18 cellular contexts compared by ENCODE assay signal in genomic region chr18:26863921-26864497, GRCh38. TPM values are rescaled to one million over a fixed set of nuclear protein-coding genes. Genes with fewer than 3 reads are reported as not detected.
A peak's percentile ranks its signal among the peaks of the same experiment; 100 is the strongest.
DNase-seq lines count a peak whose midpoint lies in the region; ATAC-seq, FAIRE-seq and TF ChIP-seq lines count a peak whose summit lies in the region.
"Had no signal": no experiment of that assay in that cellular context is flagged by ENCODE, and none has a peak within 500 bp of the region (broad histone marks: within the 10 kb centered on the region; RNA-seq: fewer than 3 reads in every experiment).

No MANE protein-coding gene starts in this region.

- H3K4me3 ChIP-seq in A549 (no peak overlapping the region; the same call in 2 of the 3 replicates), astrocyte of the cerebellum (ENCODE audit: low read depth, low read length) (peak overlapping the region; percentile 44), MG63 (no peak overlapping the region), foreskin fibroblast (ENCODE audit: low read depth in 1 of 2, low read length in 2 of 2) (no peak overlapping the region)
- H3K4me3 ChIP-seq: mucosa of descending colon had no signal

- peak overlapping the region; percentile 64 to 73 (median 72) for H3K4me3 Mint-ChIP-seq in nephron
- H3K4me3 Mint-ChIP-seq: activated naive CD4-positive, alpha-beta T cell treated with anti-CD3 and anti-CD28 coated beads, Interleukin-2, amount 50 U/mL, for 24 hours; central memory CD8-positive, alpha-beta T cell; stimulated activated effector memory CD8-positive, alpha-beta T cell treated with anti-CD3 and anti-CD28 coated beads, Interleukin-12 subunit alpha, Interleukin-12 subunit beta, amount 100 ng/mL, for 72 hours had no signal

- POLR2A ChIA-PET in A549 (lab: Yijun Ruan, JAX): no interaction called here

- H3K36me3 ChIP-seq in MG63: no peaks in the 10 kb centered on the region
- H3K36me3 ChIP-seq: prostate gland had no signal

- peak overlapping the region; percentile 20 to 51 (median 25) for H3K27ac Mint-ChIP-seq in nephron
- H3K27ac Mint-ChIP-seq: activated naive CD4-positive, alpha-beta T cell treated with anti-CD3 and anti-CD28 coated beads, Interleukin-2, amount 50 U/mL, for 24 hours; stimulated activated effector memory CD8-positive, alpha-beta T cell treated with anti-CD3 and anti-CD28 coated beads, Interleukin-12 subunit alpha, Interleukin-12 subunit beta, amount 100 ng/mL, for 72 hours had no signal

- WGBS in A549 (ENCODE audit: missing lambda C conversion rate): 69% methylated on average over 9 of the region's 9 CpGs

- peaks cover 40% of the 10 kb centered on the region for H3K27me3 Mint-ChIP-seq in nephron (ENCODE audit: low read depth)

- H3K27me3 ChIP-seq in MG63: 0 out of 2 replicates have a peak, but pooled peaks cover 3% of the 10 kb centered on the region

- TF ChIP-seq POLR2A in A549 (IDR thresholded peaks at IDR 0.05; ENCODE audit: low read length): no peak

- no peaks in the 10 kb centered on the region for H3K9me3 Mint-ChIP-seq in nephron
- H3K9me3 Mint-ChIP-seq: activated naive CD4-positive, alpha-beta T cell treated with anti-CD3 and anti-CD28 coated beads, Interleukin-2, amount 50 U/mL, for 24 hours; central memory CD8-positive, alpha-beta T cell; stimulated activated effector memory CD8-positive, alpha-beta T cell treated with anti-CD3 and anti-CD28 coated beads, Interleukin-12 subunit alpha, Interleukin-12 subunit beta, amount 100 ng/mL, for 72 hours had no signal

- H3K4me1 Mint-ChIP-seq in nephron: peaks cover 44% of the 10 kb centered on the region
- H3K4me1 Mint-ChIP-seq: activated naive CD4-positive, alpha-beta T cell treated with anti-CD3 and anti-CD28 coated beads, Interleukin-2, amount 50 U/mL, for 24 hours; central memory CD8-positive, alpha-beta T cell; stimulated activated effector memory CD8-positive, alpha-beta T cell treated with anti-CD3 and anti-CD28 coated beads, Interleukin-12 subunit alpha, Interleukin-12 subunit beta, amount 100 ng/mL, for 72 hours had no signal

- H3K4me2 ChIP-seq in A549: peak overlapping the region; percentile 92; the same call in 2 of the 3 replicates

- TF ChIP-seq CTCF in A549 (IDR thresholded peaks at IDR 0.05) (no peak), astrocyte of the cerebellum (IDR thresholded peaks at IDR 0.05; ENCODE audit: low read depth, low read length, missing control alignments) (no peak), nephron (IDR thresholded peaks at IDR 0.05; ENCODE audit: unreplicated experiment in 3 of 3) (no peak), foreskin fibroblast (IDR thresholded peaks at IDR 0.05; ENCODE audit: low read depth, low read length) (no peak)

- no peaks in the 10 kb centered on the region for H3K36me3 Mint-ChIP-seq in nephron (ENCODE audit: low read depth)
- H3K36me3 Mint-ChIP-seq: activated naive CD4-positive, alpha-beta T cell treated with anti-CD3 and anti-CD28 coated beads, Interleukin-2, amount 50 U/mL, for 24 hours; stimulated activated effector memory CD8-positive, alpha-beta T cell treated with anti-CD3 and anti-CD28 coated beads, Interleukin-12 subunit alpha, Interleukin-12 subunit beta, amount 100 ng/mL, for 72 hours had no signal

- no peak for TF ChIP-seq EP300 in A549 (IDR thresholded peaks at IDR 0.05)

- in situ Hi-C loops in astrocyte of the cerebellum (cut with HindIII; ENCODE audit: low sequenced_read_pairs): no loop called here

- H3K27ac ChIP-seq in A549: no peak overlapping the region; a peak in 1 of 6 replicates

- ATAC-seq in A549: no peak
- ATAC-seq in GM19463 (IDR thresholded peaks at IDR 0.05; ENCODE audit: unreplicated experiment): peak; percentile 46
- ATAC-seq in GM19397 (IDR thresholded peaks at IDR 0.05; ENCODE audit: unreplicated experiment): no peak
- ATAC-seq: stimulated activated effector memory CD8-positive, alpha-beta T cell treated with anti-CD3 and anti-CD28 coated beads, Interleukin-12 subunit alpha, Interleukin-12 subunit beta, amount 100 ng/mL, for 72 hours had no signal

- H3K4me1 ChIP-seq in A549: no peaks in the 10 kb centered on the region
- H3K4me1 ChIP-seq: prostate gland had no signal

- TF ChIP-seq RAD21 in A549 (conservative IDR thresholded peaks at IDR 0.05 in 1 of 2, IDR thresholded peaks at IDR 0.05 in 1 of 2): no peak

- FAIRE-seq in A549 (lab: Jason Lieb, UNC): no peak

- H3K9me3 ChIP-seq in A549 (no peaks in the 10 kb centered on the region), MG63 (no peaks in the 10 kb centered on the region)
- H3K9me3 ChIP-seq: mucosa of descending colon, prostate gland had no signal

- DNase-seq in A549 (ENCODE audit: low read depth in 1 of 2, low spot score in 1 of 2) (no peak), astrocyte of the cerebellum (ENCODE audit: low read depth) (no peak), SIG-M5 treated with dmso at 0.1 percent for 504 hours (lab: John Stamatoyannopoulos, UW; ENCODE audit: unreplicated experiment) (no peak), MG63 (no peak), foreskin fibroblast (no peak)
- DNase-seq: activated CD8-positive, alpha-beta memory T cell treated with anti-CD3 and anti-CD28 coated beads, Interleukin-2, amount 50 U/mL, for 4 hours; AML-193; erythroblast; mucosa of descending colon; stimulated activated CD4-positive, alpha-beta T cell treated with anti-CD3 and anti-CD28 coated beads, Interleukin-2, amount 100 ng/mL, for 48 hours had no signal

- CTCF ChIA-PET in A549 (lab: Yijun Ruan, JAX): interaction anchor here (0.7 kb wide), 1 partner anchor 29 kb away, joined by 3 read pairs; no protein-coding TSS in a partner anchor

TF ChIP-seq in A549, 52 proteins besides CTCF, POLR2A, EP300 and RAD21:
- TF ChIP-seq ATOH8 (CRISPR knock-in tag; IDR thresholded peaks at IDR 0.05; ENCODE audit: low read depth): no peak
- no peak for TF ChIP-seq HMGXB4 (CRISPR knock-in tag; IDR thresholded peaks at IDR 0.05; ENCODE audit: borderline replicate concordance)
- TF ChIP-seq MYC (IDR thresholded peaks at IDR 0.05; ENCODE audit: borderline replicate concordance, low read length): no peak
- no peak for TF ChIP-seq ZNF302 (CRISPR knock-in tag; IDR thresholded peaks at IDR 0.05)
- TF ChIP-seq KDM1A (IDR thresholded peaks at IDR 0.05; ENCODE audit: low read depth): no peak
- TF ChIP-seq NFE2L2 (conservative IDR thresholded peaks at IDR 0.05; ENCODE audit: low read length): no peak
- TF ChIP-seq HOXB5 (CRISPR knock-in tag; IDR thresholded peaks at IDR 0.05): no peak
- no peak for TF ChIP-seq MAFK (IDR thresholded peaks at IDR 0.05; ENCODE audit: partially characterized antibody)
- TF ChIP-seq BHLHE40 (IDR thresholded peaks at IDR 0.05; ENCODE audit: low read depth, low read length): no peak
- no peak for TF ChIP-seq SMC3 (IDR thresholded peaks at IDR 0.05)
- TF ChIP-seq JUN (IDR thresholded peaks at IDR 0.05): no peak

RNA-seq across cellular contexts. Expression of gene AQP4, which starts 1.5 kb away (rescaled TPM):
- 0.08 and 0.11 TPM in 2 replicates for polyA plus RNA-seq in A549 (2011; rRNA removed)
- 0.09 TPM in 1 of 2 replicates, not detected in the other for polyA plus RNA-seq in A549 (2012; cell fraction: cytosol; rRNA removed)
- not detected in 2 replicates for polyA plus RNA-seq in A549 (2012; cell fraction: nucleus; rRNA removed)
- 0.17 TPM in 1 of 3 replicates, not detected in the others for polyA plus RNA-seq in A549 (2017; fragmentation: RNase III; extraction: RNeasy Plus Mini Kit Qiagen cat#74134 plus additional on column Dnase treatment)
- polyA minus RNA-seq in A549 (2011; rRNA and poly(A)+ RNA removed): 0.04 TPM in 1 of 2 replicates, not detected in the other
- total RNA-seq in MG63 (2014; rRNA removed; shearing (Covaris generic); ENCODE audit: low replicate concordance): not detected in 2 replicates
- total RNA-seq: HT-29 had no signal
